Comparison of ENCODE assay signal across 15 cellular contexts in genomic region chr11:119590651-119591308, GRCh38.
DNase-seq lines count a peak whose midpoint lies in the region; ATAC-seq, FAIRE-seq and TF ChIP-seq lines count a peak whose summit lies in the region.
"Had no signal": no experiment of that assay in that cellular context is flagged by ENCODE, and none has a peak within 500 bp of the region (broad histone marks: within the 10 kb centered on the region; RNA-seq: fewer than 3 reads in every experiment).

No MANE protein-coding gene starts in this region.

- H3K27ac ChIP-seq in SK-N-SH (ENCODE audit: low read depth in 2 of 2, low read length in 1 of 2) (no peak overlapping the region), foreskin keratinocyte (peak overlapping the region; percentile 96), small intestine (ENCODE audit: low read depth in 1 of 2, low read length in 1 of 2) (peak overlapping the region in 1 of 2 donors; percentile 5), coronary artery (no peak overlapping the region)
- H3K27ac ChIP-seq: ovary, upper lobe of left lung, WERI-Rb-1 had no signal

- no peaks in the 10 kb centered on the region for H3K27me3 ChIP-seq in SK-N-SH (ENCODE audit: insufficient read depth)
- H3K27me3 ChIP-seq in foreskin keratinocyte: no peaks in the 10 kb centered on the region
- no peaks in the 10 kb centered on the region for H3K27me3 ChIP-seq in small intestine (ENCODE audit: control insufficient read depth in 2 of 2, insufficient read depth in 2 of 2, low read length in 2 of 2)
- H3K27me3 ChIP-seq: ovary, upper lobe of left lung had no signal

- H3K9me3 ChIP-seq in SK-N-SH: no peaks in the 10 kb centered on the region
- no peaks in the 10 kb centered on the region for H3K9me3 ChIP-seq in small intestine (ENCODE audit: control insufficient read depth, low read depth)
- H3K9me3 ChIP-seq: ovary had no signal

- H3F3A ChIP-seq in SK-N-SH (replicated peaks; ENCODE audit: insufficient read depth): peaks cover 11% of the 10 kb centered on the region

- DNase-seq in SK-N-SH (no peak), RCC 7860 (ENCODE audit: low spot score) (peak; percentile 44), foreskin keratinocyte (peak; percentile 93 to 98), small intestine (peak; percentile 62), coronary artery (ENCODE audit: low spot score) (no peak), NCI-H1930 (lab: John Stamatoyannopoulos, UW) (no peak), cortex of kidney (lab: John Stamatoyannopoulos, UW) (no peak)
- DNase-seq: activated naive CD4-positive, alpha-beta T cell; left colon; NCI-H446; ovary; upper lobe of left lung; WERI-Rb-1 had no signal

- POLR2A ChIA-PET in SK-N-SH (lab: Yijun Ruan, JAX): no interaction called here

- no peak overlapping the region; the same call in 1 of the 2 replicates for H2AFZ ChIP-seq in SK-N-SH (ENCODE audit: low read depth)

- no peak overlapping the region for H3K4me2 ChIP-seq in SK-N-SH

- H3K9me2 ChIP-seq in SK-N-SH: no peaks in the 10 kb centered on the region; the same call in 1 of the 2 replicates

- H3K4me3 ChIP-seq in SK-N-SH (ENCODE audit: low read depth in 2 of 2, low read length in 1 of 2) (no peak overlapping the region), small intestine (ENCODE audit: low read depth in 1 of 2, low read length in 2 of 2) (no peak overlapping the region), coronary artery (no peak overlapping the region)
- H3K4me3 ChIP-seq: ovary, upper lobe of left lung had no signal

- H3K4me1 ChIP-seq in SK-N-SH (ENCODE audit: control insufficient read depth in 1 of 2, insufficient read depth in 2 of 2, low read depth in 1 of 2, low read length in 1 of 2) (peaks cover 0 to 13% of the 10 kb centered on the region in 2 experiments; a peak in 3 of 4 replicates), foreskin keratinocyte (peaks cover 17% of the 10 kb centered on the region), small intestine (ENCODE audit: control insufficient read depth in 2 of 2, insufficient read depth in 1 of 2, low read depth in 1 of 2, low read length in 1 of 2) (peaks cover 0 to 3% of the 10 kb centered on the region in 2 donors)

- H3K36me3 ChIP-seq in SK-N-SH (replicated peaks in 1 of 2; ENCODE audit: control insufficient read depth in 1 of 2, insufficient read depth in 2 of 2, low read length in 1 of 2): no peaks in the 10 kb centered on the region
- no peaks in the 10 kb centered on the region for H3K36me3 ChIP-seq in small intestine (ENCODE audit: control insufficient read depth in 2 of 2, insufficient read depth in 2 of 2, low read length in 2 of 2)
- H3K36me3 ChIP-seq: ovary, upper lobe of left lung, WERI-Rb-1 had no signal

- TF ChIP-seq RAD21 in SK-N-SH (IDR thresholded peaks at IDR 0.05; ENCODE audit: low read length): no peak

- 95% methylated on average over 3 of the region's 3 CpGs for WGBS in SK-N-SH (ENCODE audit: low lambda C conversion rate)
- WGBS in small intestine, 3 donors: 95 to 97% (median 95%) methylated on average over 3 of the region's 3 CpGs

- no peak overlapping the region for H3K9ac ChIP-seq in SK-N-SH

- FAIRE-seq in RCC 7860 (lab: Jason Lieb, UNC) (peak; percentile 50), small intestine (lab: Jason Lieb, UNC) (no peak)
- FAIRE-seq: GM19239 had no signal

- no peak for TF ChIP-seq CTCF in SK-N-SH (IDR thresholded peaks at IDR 0.05)
- no peak for TF ChIP-seq CTCF in foreskin keratinocyte (conservative IDR thresholded peaks at IDR 0.05)
- TF ChIP-seq CTCF in coronary artery (IDR thresholded peaks at IDR 0.05): no peak

- ATAC-seq in SK-N-SH treated with all-trans-retinoic acid at 6 μM for 48 hours (no peak), foreskin keratinocyte (peak; percentile 93)
- ATAC-seq: left colon had no signal

- no peaks in the 10 kb centered on the region for H4K20me1 ChIP-seq in SK-N-SH (ENCODE audit: insufficient read depth)

- TF ChIP-seq EP300 in SK-N-SH (IDR thresholded peaks at IDR 0.05; ENCODE audit: borderline replicate concordance in 1 of 2, low read depth in 1 of 2, low read length in 1 of 2): no peak

- no peaks in the 10 kb centered on the region for H3K79me2 ChIP-seq in SK-N-SH (ENCODE audit: insufficient read depth)

- CTCF ChIA-PET in SK-N-SH (lab: Yijun Ruan, JAX): interaction anchor here (1.5 to 2.4 kb wide), 2 partner anchors 32 to 34 kb away, joined by 3 to 9 read pairs; no protein-coding TSS in a partner anchor

TF ChIP-seq in SK-N-SH, 30 proteins besides CTCF, POLR2A, EP300 and RAD21:
- TF ChIP-seq, protein P1, sequence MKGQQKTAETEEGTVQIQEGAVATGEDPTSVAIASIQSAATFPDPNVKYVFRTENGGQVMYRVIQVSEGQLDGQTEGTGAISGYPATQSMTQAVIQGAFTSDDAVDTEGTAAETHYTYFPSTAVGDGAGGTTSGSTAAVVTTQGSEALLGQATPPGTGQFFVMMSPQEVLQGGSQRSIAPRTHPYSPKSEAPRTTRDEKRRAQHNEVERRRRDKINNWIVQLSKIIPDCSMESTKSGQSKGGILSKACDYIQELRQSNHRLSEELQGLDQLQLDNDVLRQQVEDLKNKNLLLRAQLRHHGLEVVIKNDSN (IDR thresholded peaks at IDR 0.05; ENCODE audit: borderline replicate concordance, low read depth): peak; percentile 25; the same call in 1 of the 2 replicates
- TF ChIP-seq YY1 (IDR thresholded peaks at IDR 0.05; ENCODE audit: low read depth): no peak
TF ChIP-seq in SK-N-SH: peak in this region for 1.

TF ChIP-seq in SK-N-SH treated with all-trans-retinoic acid at 6 μM for 48 hours, 23 proteins besides CTCF, POLR2A, EP300 and RAD21 (continues in another document):
- TF ChIP-seq, protein P2, sequence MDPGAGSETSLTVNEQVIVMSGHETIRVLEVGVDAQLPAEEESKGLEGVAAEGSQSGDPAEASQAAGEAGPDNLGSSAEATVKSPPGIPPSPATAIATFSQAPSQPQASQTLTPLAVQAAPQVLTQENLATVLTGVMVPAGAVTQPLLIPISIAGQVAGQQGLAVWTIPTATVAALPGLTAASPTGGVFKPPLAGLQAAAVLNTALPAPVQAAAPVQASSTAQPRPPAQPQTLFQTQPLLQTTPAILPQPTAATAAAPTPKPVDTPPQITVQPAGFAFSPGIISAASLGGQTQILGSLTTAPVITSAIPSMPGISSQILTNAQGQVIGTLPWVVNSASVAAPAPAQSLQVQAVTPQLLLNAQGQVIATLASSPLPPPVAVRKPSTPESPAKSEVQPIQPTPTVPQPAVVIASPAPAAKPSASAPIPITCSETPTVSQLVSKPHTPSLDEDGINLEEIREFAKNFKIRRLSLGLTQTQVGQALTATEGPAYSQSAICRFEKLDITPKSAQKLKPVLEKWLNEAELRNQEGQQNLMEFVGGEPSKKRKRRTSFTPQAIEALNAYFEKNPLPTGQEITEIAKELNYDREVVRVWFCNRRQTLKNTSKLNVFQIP (CRISPR knock-in tag; IDR thresholded peaks at IDR 0.05; ENCODE audit: borderline replicate concordance, low read depth): no peak
- TF ChIP-seq TOX (CRISPR knock-in tag; IDR thresholded peaks at IDR 0.05; ENCODE audit: borderline replicate concordance): no peak
- TF ChIP-seq ZNF70 (CRISPR knock-in tag; IDR thresholded peaks at IDR 0.05): no peak
- no peak for TF ChIP-seq GLIS3 (CRISPR knock-in tag; IDR thresholded peaks at IDR 0.05)
- TF ChIP-seq ARNTL (CRISPR knock-in tag; IDR thresholded peaks at IDR 0.05; ENCODE audit: borderline replicate concordance, low read depth): no peak
- no peak for TF ChIP-seq TCF4 (CRISPR knock-in tag; IDR thresholded peaks at IDR 0.05; ENCODE audit: borderline replicate concordance)
- TF ChIP-seq, protein P3, sequence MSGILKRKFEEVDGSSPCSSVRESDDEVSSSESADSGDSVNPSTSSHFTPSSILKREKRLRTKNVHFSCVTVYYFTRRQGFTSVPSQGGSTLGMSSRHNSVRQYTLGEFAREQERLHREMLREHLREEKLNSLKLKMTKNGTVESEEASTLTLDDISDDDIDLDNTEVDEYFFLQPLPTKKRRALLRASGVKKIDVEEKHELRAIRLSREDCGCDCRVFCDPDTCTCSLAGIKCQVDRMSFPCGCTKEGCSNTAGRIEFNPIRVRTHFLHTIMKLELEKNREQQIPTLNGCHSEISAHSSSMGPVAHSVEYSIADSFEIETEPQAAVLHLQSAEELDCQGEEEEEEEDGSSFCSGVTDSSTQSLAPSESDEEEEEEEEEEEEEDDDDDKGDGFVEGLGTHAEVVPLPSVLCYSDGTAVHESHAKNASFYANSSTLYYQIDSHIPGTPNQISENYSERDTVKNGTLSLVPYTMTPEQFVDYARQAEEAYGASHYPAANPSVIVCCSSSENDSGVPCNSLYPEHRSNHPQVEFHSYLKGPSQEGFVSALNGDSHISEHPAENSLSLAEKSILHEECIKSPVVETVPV (CRISPR knock-in tag; IDR thresholded peaks at IDR 0.05): no peak
- TF ChIP-seq CSDC2 (CRISPR knock-in tag; IDR thresholded peaks at IDR 0.05): no peak
- no peak for TF ChIP-seq OSR1 (CRISPR knock-in tag; IDR thresholded peaks at IDR 0.05)
- no peak for TF ChIP-seq SNAI2 (CRISPR knock-in tag; IDR thresholded peaks at IDR 0.05)
- TF ChIP-seq BACH2 (CRISPR knock-in tag; IDR thresholded peaks at IDR 0.05; ENCODE audit: borderline replicate concordance): no peak
- TF ChIP-seq, protein P4, sequence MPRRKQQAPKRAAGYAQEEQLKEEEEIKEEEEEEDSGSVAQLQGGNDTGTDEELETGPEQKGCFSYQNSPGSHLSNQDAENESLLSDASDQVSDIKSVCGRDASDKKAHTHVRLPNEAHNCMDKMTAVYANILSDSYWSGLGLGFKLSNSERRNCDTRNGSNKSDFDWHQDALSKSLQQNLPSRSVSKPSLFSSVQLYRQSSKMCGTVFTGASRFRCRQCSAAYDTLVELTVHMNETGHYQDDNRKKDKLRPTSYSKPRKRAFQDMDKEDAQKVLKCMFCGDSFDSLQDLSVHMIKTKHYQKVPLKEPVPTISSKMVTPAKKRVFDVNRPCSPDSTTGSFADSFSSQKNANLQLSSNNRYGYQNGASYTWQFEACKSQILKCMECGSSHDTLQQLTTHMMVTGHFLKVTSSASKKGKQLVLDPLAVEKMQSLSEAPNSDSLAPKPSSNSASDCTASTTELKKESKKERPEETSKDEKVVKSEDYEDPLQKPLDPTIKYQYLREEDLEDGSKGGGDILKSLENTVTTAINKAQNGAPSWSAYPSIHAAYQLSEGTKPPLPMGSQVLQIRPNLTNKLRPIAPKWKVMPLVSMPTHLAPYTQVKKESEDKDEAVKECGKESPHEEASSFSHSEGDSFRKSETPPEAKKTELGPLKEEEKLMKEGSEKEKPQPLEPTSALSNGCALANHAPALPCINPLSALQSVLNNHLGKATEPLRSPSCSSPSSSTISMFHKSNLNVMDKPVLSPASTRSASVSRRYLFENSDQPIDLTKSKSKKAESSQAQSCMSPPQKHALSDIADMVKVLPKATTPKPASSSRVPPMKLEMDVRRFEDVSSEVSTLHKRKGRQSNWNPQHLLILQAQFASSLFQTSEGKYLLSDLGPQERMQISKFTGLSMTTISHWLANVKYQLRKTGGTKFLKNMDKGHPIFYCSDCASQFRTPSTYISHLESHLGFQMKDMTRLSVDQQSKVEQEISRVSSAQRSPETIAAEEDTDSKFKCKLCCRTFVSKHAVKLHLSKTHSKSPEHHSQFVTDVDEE (CRISPR knock-in tag; IDR thresholded peaks at IDR 0.05): no peak

Comparison
In these comparisons a context has a peak if more than half of its experiments do, and no peak if none do; other contexts are left out.
1. DNase-seq: peak in RCC 7860 (single experiment), foreskin keratinocyte (2 of 2) and small intestine (single experiment); none in SK-N-SH (single experiment), coronary artery (single experiment), NCI-H1930 (0 of 2) and cortex of kidney (single experiment).